20 cellular contexts compared by ENCODE assay signal in genomic region chr2:1670636-1671035, GRCh38.
A peak's percentile ranks its signal among the peaks of the same experiment; 100 is the strongest.
DNase-seq lines count a peak whose midpoint lies in the region; ATAC-seq and TF ChIP-seq lines count a peak whose summit lies in the region.
"Had no signal": no experiment of that assay in that cellular context is flagged by ENCODE, and none has a peak within 500 bp of the region (broad histone marks: within the 10 kb centered on the region; RNA-seq: fewer than 3 reads in every experiment).

No MANE protein-coding gene starts in this region.

- H3K4me1 Mint-ChIP-seq in H9 (no peaks in the 10 kb centered on the region), WTC11 (no peaks in the 10 kb centered on the region)

- POLR2A ChIA-PET in WTC11 (lab: Charles Lee): no interaction called here

- H3K4me3 ChIP-seq in mesenchymal stem cell (ENCODE audit: insufficient read depth in 1 of 2, low read depth in 1 of 2, low read length in 2 of 2) (no peak overlapping the region), sigmoid colon (no peak overlapping the region), coronary artery (no peak overlapping the region), aorta (ENCODE audit: low read length in 2 of 2) (no peak overlapping the region)
- H3K4me3 ChIP-seq: SK-N-MC had no signal

- no peak for TF ChIP-seq POLR2A in sigmoid colon (IDR thresholded peaks at IDR 0.05)

- peaks cover 50 to 72% of the 10 kb centered on the region in 2 experiments for H3K36me3 ChIP-seq in mesenchymal stem cell (ENCODE audit: control insufficient read depth in 1 of 2, insufficient read depth in 2 of 2, low read depth in 1 of 2, low read length in 2 of 2)
- peaks cover 14 to 50% (median 30%) of the 10 kb centered on the region in 4 donors for H3K36me3 ChIP-seq in sigmoid colon
- peaks cover 5 to 8% of the 10 kb centered on the region in 2 donors for H3K36me3 ChIP-seq in aorta (ENCODE audit: control insufficient read depth in 1 of 2, insufficient read depth in 2 of 2, low read length in 1 of 2)

- H3K9me3 ChIP-seq in H9 (ENCODE audit: control insufficient read depth, low read depth, low read length) (no peaks in the 10 kb centered on the region), mesenchymal stem cell (ENCODE audit: control insufficient read depth, low read length) (no peaks in the 10 kb centered on the region), sigmoid colon (no peaks in the 10 kb centered on the region), aorta (ENCODE audit: control insufficient read depth, low read length) (no peaks in the 10 kb centered on the region)

- DNase-seq in H9 (peak; percentile 2), WTC11 (ENCODE audit: low spot score) (no peak), mesenchymal stem cell (no peak), sigmoid colon (peak; percentile 54), coronary artery (ENCODE audit: low spot score) (no peak), aorta (no peak)
- DNase-seq: DMS53; GDM1; IMR-90; NCI-H1105; NCI-H146; NCI-H2029; NCI-H226; NCI-H524; NCI-H774; NK-92 treated with Interleukin-12 subunit alpha and Interleukin-12 subunit beta, amount 100 ng/mL, for 24 hours had no signal

- no peak overlapping the region for H2BK20ac ChIP-seq in H9 (ENCODE audit: low read depth, low read length, poor library complexity, severe bottlenecking)

- no peak overlapping the region for H3K23ac ChIP-seq in H9 (ENCODE audit: insufficient read length, low read depth, low read length)
- no peak overlapping the region for H3K23ac ChIP-seq in mesenchymal stem cell (ENCODE audit: low read length in 2 of 2)

- 0 out of 2 replicates have a peak, but pooled peaks cover 1% of the 10 kb centered on the region for H3K79me2 ChIP-seq in H9 (ENCODE audit: insufficient read depth, low read length)

- H3K4me1 ChIP-seq in H9 (ENCODE audit: insufficient read depth, low read length): no peaks in the 10 kb centered on the region
- H3K4me1 ChIP-seq in mesenchymal stem cell (ENCODE audit: control insufficient read depth, insufficient read depth, low read depth, low read length): peaks cover 9% of the 10 kb centered on the region
- peaks cover 0 to 18% (median 8%) of the 10 kb centered on the region in 4 donors for H3K4me1 ChIP-seq in sigmoid colon
- H3K4me1 ChIP-seq in aorta (ENCODE audit: control insufficient read depth in 1 of 2, insufficient read depth in 2 of 2, low read length in 2 of 2): no peaks in the 10 kb centered on the region

- H3K9me3 Mint-ChIP-seq in H9: no peaks in the 10 kb centered on the region
- H3K9me3 Mint-ChIP-seq in WTC11: peaks cover 3% of the 10 kb centered on the region; the same call in 1 of the 2 replicates

- H3K79me1 ChIP-seq in H9 (ENCODE audit: insufficient read depth, low read depth, low read length, poor library complexity, severe bottlenecking) (no peaks in the 10 kb centered on the region), mesenchymal stem cell (replicated peaks; ENCODE audit: low read length, poor library complexity, severe bottlenecking) (peaks cover 19% of the 10 kb centered on the region)

- H3K4me2 ChIP-seq in H9 (ENCODE audit: insufficient read depth, insufficient read length, low read length) (no peak overlapping the region), mesenchymal stem cell (ENCODE audit: low read length, poor library complexity, severe bottlenecking) (no peak overlapping the region)
- H3K4me2 ChIP-seq: KMS-11 had no signal

- H3K14ac ChIP-seq in H9 (ENCODE audit: insufficient read depth, low read length) (no peak overlapping the region), mesenchymal stem cell (ENCODE audit: low read length in 2 of 2) (no peak overlapping the region)

- H2AK5ac ChIP-seq in H9 (ENCODE audit: insufficient read length, low read length): no peak overlapping the region
- peak overlapping the region; percentile 73 for H2AK5ac ChIP-seq in mesenchymal stem cell (ENCODE audit: low read length, severe bottlenecking)

- H4K8ac ChIP-seq in H9 (replicated peaks; ENCODE audit: insufficient read length, low read depth, low read length): no peak overlapping the region
- no peak overlapping the region for H4K8ac ChIP-seq in mesenchymal stem cell (ENCODE audit: low read length)

- no CpG with 5 or more reads among the region's 6 CpGs for WGBS in H9 (ENCODE audit: extremely low coverage, insufficient read length, low lambda C conversion rate)
- WGBS in mesenchymal stem cell: 86% methylated on average over 6 of the region's 6 CpGs
- 76 to 80% methylated on average over 6 of the region's 6 CpGs for WGBS in sigmoid colon, 2 donors
- WGBS in aorta, 2 donors: 66 to 68% methylated on average over 6 of the region's 6 CpGs

- H4K5ac ChIP-seq in H9 (ENCODE audit: insufficient read length, low read depth, low read length): no peak overlapping the region

- ATAC-seq in WTC11: no peak
- ATAC-seq in GM18867 (IDR thresholded peaks at IDR 0.05; ENCODE audit: unreplicated experiment): no peak
- no peak for ATAC-seq in aorta (ENCODE audit: low FRiP score)

- no peaks in the 10 kb centered on the region for H3K23me2 ChIP-seq in H9 (ENCODE audit: insufficient read length, low read depth, low read length, poor library complexity, severe bottlenecking)

- H2BK5ac ChIP-seq in H9 (ENCODE audit: insufficient read length, low read length): no peak overlapping the region
- H2BK5ac ChIP-seq in mesenchymal stem cell (ENCODE audit: low read depth, low read length, poor library complexity, severe bottlenecking): no peak overlapping the region

- intact Hi-C loops in sigmoid colon (cut with DNase I): no loop called here
- intact Hi-C loops in aorta (cut with DNase I): no loop called here

- H3K27me3 Mint-ChIP-seq in H9 (ENCODE audit: low read depth) (no peaks in the 10 kb centered on the region), WTC11 (ENCODE audit: low read depth) (no peaks in the 10 kb centered on the region)

- no peak overlapping the region for H3K9ac ChIP-seq in H9 (ENCODE audit: extremely low read depth, insufficient read length, low read length)
- H3K9ac ChIP-seq in mesenchymal stem cell (ENCODE audit: low read length): no peak overlapping the region
- H3K9ac ChIP-seq: KMS-11 had no signal

- H3K27me3 ChIP-seq in H9 (ENCODE audit: insufficient read depth, low read length) (no peaks in the 10 kb centered on the region), mesenchymal stem cell (ENCODE audit: control insufficient read depth in 1 of 2, insufficient read depth in 1 of 2, low read length in 2 of 2) (no peaks in the 10 kb centered on the region), sigmoid colon (no peaks in the 10 kb centered on the region), aorta (ENCODE audit: control insufficient read depth in 1 of 2, insufficient read depth in 2 of 2, low read length in 1 of 2) (no peaks in the 10 kb centered on the region)

- TF ChIP-seq CTCF in H9 (conservative IDR thresholded peaks at IDR 0.05): no peak
- TF ChIP-seq CTCF in WTC11 (IDR thresholded peaks at IDR 0.05): no peak
- TF ChIP-seq CTCF in sigmoid colon (IDR thresholded peaks at IDR 0.05): no peak
- TF ChIP-seq CTCF in coronary artery (IDR thresholded peaks at IDR 0.05): no peak

- CTCF ChIA-PET in WTC11 (lab: Charles Lee): interaction anchor here (1.6 to 5.1 kb wide), 2 partner anchors 80 to 99 kb away, joined by 4 to 17 read pairs; no protein-coding TSS in a partner anchor

- H3K56ac ChIP-seq in H9 (ENCODE audit: insufficient read length, low read depth, low read length): no peak overlapping the region

- H3K36me3 Mint-ChIP-seq in H9 (ENCODE audit: insufficient read depth in 1 of 3, low read depth in 3 of 3) (peaks cover 21 to 79% (median 45%) of the 10 kb centered on the region in 3 experiments; a peak in 6 of 7 replicates), WTC11 (peaks cover 58% of the 10 kb centered on the region)

- peak overlapping the region in 1 of 3 experiments; percentile 24; a peak in 1 of 7 replicates for H3K27ac Mint-ChIP-seq in H9
- 0 out of 2 replicates have a peak overlapping the region, but pooled peaks have one; percentile 6 for H3K27ac Mint-ChIP-seq in WTC11

- no peak overlapping the region for H4K91ac ChIP-seq in H9 (ENCODE audit: insufficient read length, low read depth, low read length)
- H4K91ac ChIP-seq in mesenchymal stem cell (ENCODE audit: low read length): no peak overlapping the region

- TF ChIP-seq EP300 in sigmoid colon (IDR thresholded peaks at IDR 0.05): no peak

- no peak overlapping the region for H3K27ac ChIP-seq in H9 (ENCODE audit: insufficient read length, low read depth, low read length)
- H3K27ac ChIP-seq in mesenchymal stem cell (ENCODE audit: low read length, poor library complexity, severe bottlenecking): no peak overlapping the region
- H3K27ac ChIP-seq in sigmoid colon: peak overlapping the region in 2 of 4 donors; percentile 49 to 56
- no peak overlapping the region for H3K27ac ChIP-seq in coronary artery
- H3K27ac ChIP-seq in aorta (ENCODE audit: low read depth in 1 of 2, low read length in 2 of 2): no peak overlapping the region
- H3K27ac ChIP-seq: C4-2B, KMS-11, SK-N-MC had no signal

- H3T11ph ChIP-seq in H9 (ENCODE audit: low read length): no peak overlapping the region

- H3K4ac ChIP-seq in H9 (ENCODE audit: low read depth, low read length): no peak overlapping the region
- no peak overlapping the region for H3K4ac ChIP-seq in mesenchymal stem cell (ENCODE audit: low read depth in 1 of 2, low read length in 2 of 2)

- no peak overlapping the region for H3K18ac ChIP-seq in H9 (ENCODE audit: insufficient read length, low read depth, low read length)
- H3K18ac ChIP-seq in mesenchymal stem cell (ENCODE audit: low read depth in 1 of 2, low read length in 2 of 2): no peak overlapping the region

- no peaks in the 10 kb centered on the region for H4K20me1 ChIP-seq in H9 (ENCODE audit: control insufficient read depth, insufficient read depth, insufficient read length)

- H3K4me3 Mint-ChIP-seq in H9 (no peak overlapping the region), WTC11 (no peak overlapping the region)

- no peak overlapping the region for H2BK15ac ChIP-seq in H9 (ENCODE audit: low read depth, low read length)
- no peak overlapping the region for H2BK15ac ChIP-seq in mesenchymal stem cell (ENCODE audit: low read depth, poor library complexity, severe bottlenecking)

- H2BK12ac ChIP-seq in H9 (ENCODE audit: insufficient read length, low read depth, low read length): no peak overlapping the region
- H2BK12ac ChIP-seq in mesenchymal stem cell (ENCODE audit: low read length in 2 of 2): no peak overlapping the region

- no peak overlapping the region for H2BK120ac ChIP-seq in H9 (ENCODE audit: low read depth, low read length, poor library complexity, severe bottlenecking)
- no peak overlapping the region for H2BK120ac ChIP-seq in mesenchymal stem cell (ENCODE audit: low read depth, low read length)

- no peak overlapping the region for H2AFZ ChIP-seq in H9 (ENCODE audit: low read length)
- H2AFZ ChIP-seq in mesenchymal stem cell (ENCODE audit: low read depth, low read length): no peak overlapping the region

TF ChIP-seq in WTC11, 78 proteins besides CTCF, POLR2A, EP300 and RAD21 (continues in another document):
- TF ChIP-seq ZNF396 (CRISPR knock-in tag; IDR thresholded peaks at IDR 0.05; ENCODE audit: borderline replicate concordance): no peak
- no peak for TF ChIP-seq TCF7 (CRISPR knock-in tag; IDR thresholded peaks at IDR 0.05; ENCODE audit: low read depth)
- no peak for TF ChIP-seq ZNF138 (CRISPR knock-in tag; conservative IDR thresholded peaks at IDR 0.05)
- no peak for TF ChIP-seq TEAD1 (CRISPR knock-in tag; IDR thresholded peaks at IDR 0.05)
- no peak for TF ChIP-seq FOXP1 (CRISPR knock-in tag; IDR thresholded peaks at IDR 0.05; ENCODE audit: borderline replicate concordance)
- TF ChIP-seq RORB (CRISPR knock-in tag; IDR thresholded peaks at IDR 0.05): no peak

Comparison
In these comparisons a context has a peak if more than half of its experiments do, and no peak if none do; other contexts are left out.
1. DNase-seq: peak in H9 (single experiment) and sigmoid colon (single experiment); none in WTC11 (single experiment), mesenchymal stem cell (single experiment), coronary artery (single experiment) and aorta (0 of 2).